Comparison of ENCODE assay signal across 23 cellular contexts in the genomic region with DNA sequence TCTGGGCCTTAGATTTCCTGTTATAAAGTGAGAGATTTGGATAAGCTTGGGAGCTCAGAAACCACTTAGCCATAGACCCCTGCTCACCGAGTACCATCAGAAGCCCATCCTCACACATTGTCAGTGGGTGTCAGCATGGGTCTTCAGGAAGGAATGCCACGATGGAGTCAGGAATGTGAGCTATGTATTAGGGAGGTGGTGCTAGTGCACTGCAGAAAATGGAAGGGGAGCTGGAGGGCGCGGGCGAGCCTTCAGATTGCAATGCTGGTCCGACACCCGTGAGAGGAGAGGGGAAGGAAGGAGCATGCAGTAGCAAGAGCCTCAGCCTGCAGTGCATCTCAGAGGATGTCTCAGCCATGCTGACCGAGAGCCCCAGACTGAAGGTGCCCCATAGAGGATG.
"Had no signal": no experiment of that assay in that cellular context is flagged by ENCODE, and none has a peak within 500 bp of the region (broad histone marks: within the 10 kb centered on the region; RNA-seq: fewer than 3 reads in every experiment).

No MANE protein-coding gene starts in this region.

- H3K36me3 Mint-ChIP-seq: stimulated activated effector memory CD8-positive, alpha-beta T cell treated with anti-CD3 and anti-CD28 coated beads, Interleukin-12 subunit alpha, Interleukin-12 subunit beta, amount 100 ng/mL, for 72 hours had no signal

- H3K4me3 ChIP-seq: colonic mucosa, mucosa of descending colon, ovary, smooth muscle cell, suprapubic skin, thyroid gland, upper lobe of left lung, vagina had no signal

- H3K27me3 ChIP-seq: colonic mucosa, foreskin keratinocyte, ovary, thyroid gland, upper lobe of left lung, vagina had no signal

- H3K27ac Mint-ChIP-seq: naive thymus-derived CD8-positive, alpha-beta T cell; progenitor cell of endocrine pancreas; stimulated activated effector memory CD8-positive, alpha-beta T cell treated with anti-CD3 and anti-CD28 coated beads, Interleukin-12 subunit alpha, Interleukin-12 subunit beta, amount 100 ng/mL, for 72 hours had no signal

- H3K4me1 ChIP-seq: colonic mucosa, foreskin keratinocyte, suprapubic skin, thyroid gland, upper lobe of left lung, vagina had no signal

- H3K4me3 Mint-ChIP-seq: naive thymus-derived CD8-positive, alpha-beta T cell; neural crest cell; stimulated activated effector memory CD8-positive, alpha-beta T cell treated with anti-CD3 and anti-CD28 coated beads, Interleukin-12 subunit alpha, Interleukin-12 subunit beta, amount 100 ng/mL, for 72 hours had no signal

- FAIRE-seq: endothelial cell of umbilical vein, islet of Langerhans had no signal

- H3K27ac ChIP-seq: colonic mucosa, foreskin keratinocyte, ovary, suprapubic skin, thyroid gland, upper lobe of left lung, vagina had no signal

- DNase-seq: colonic mucosa; dermis blood vessel endothelial cell; erythroblast; foreskin keratinocyte; mammary epithelial cell; mucosa of descending colon; naive thymus-derived CD8-positive, alpha-beta T cell; nucleus accumbens; ovary; right cardiac atrium; stimulated activated CD4-positive, alpha-beta T cell treated with anti-CD3 and anti-CD28 coated beads, Interleukin-4, amount 100 ng/mL, for 1 hour; stimulated activated CD8-positive, alpha-beta memory T cell treated with anti-CD3 and anti-CD28 coated beads, Interleukin-4, amount 100 ng/mL, for 48 hours; stimulated activated naive CD8-positive, alpha-beta T cell treated with anti-CD3 and anti-CD28 coated beads, Interleukin-15, Interleukin-2, amounts not matched to agents 100 U/mL and 50 U/mL, for 24 hours; thyroid gland; upper lobe of left lung had no signal

- H3K36me3 ChIP-seq: colonic mucosa, ovary, suprapubic skin, thyroid gland, upper lobe of left lung, vagina had no signal

- H3K9me3 ChIP-seq: colonic mucosa, mucosa of descending colon, ovary, suprapubic skin, thyroid gland, vagina had no signal

- H3K4me1 Mint-ChIP-seq: naive thymus-derived CD8-positive, alpha-beta T cell; stimulated activated effector memory CD8-positive, alpha-beta T cell treated with anti-CD3 and anti-CD28 coated beads, Interleukin-12 subunit alpha, Interleukin-12 subunit beta, amount 100 ng/mL, for 72 hours had no signal

- H3K4me2 ChIP-seq: smooth muscle cell had no signal
